In genomic region chr6:11526156-11526505, GRCh38 we compare ENCODE assay signal across 24 cellular contexts. TPM values are rescaled to one million over a fixed set of nuclear protein-coding genes. Genes with fewer than 3 reads are reported as not detected.
A peak's percentile ranks its signal among the peaks of the same experiment; 100 is the strongest.
DNase-seq lines count a peak whose midpoint lies in the region; ATAC-seq, FAIRE-seq and TF ChIP-seq lines count a peak whose summit lies in the region.
"Had no signal": no experiment of that assay in that cellular context is flagged by ENCODE, and none has a peak within 500 bp of the region (broad histone marks: within the 10 kb centered on the region; RNA-seq: fewer than 3 reads in every experiment).

No MANE protein-coding gene starts in this region.

- BruUV-seq in K562 (replicated peaks; lab: Mats Ljungman, UMichigan), result no TSS peak

- no peak for TF ChIP-seq RAD21 in K562 (CRISPR knock-in tag; conservative IDR thresholded peaks at IDR 0.05 in 1 of 2, IDR thresholded peaks at IDR 0.05 in 1 of 2)

- H3K36me3 Mint-ChIP-seq in CD14-positive monocyte, result no peaks in the 10 kb centered on the region
- no peaks in the 10 kb centered on the region for H3K36me3 Mint-ChIP-seq in CD4-positive, alpha-beta memory T cell
- H3K36me3 Mint-ChIP-seq in CD4-positive, alpha-beta T cell (ENCODE audit: low read depth), result no peaks in the 10 kb centered on the region
- H3K36me3 Mint-ChIP-seq: CD4-positive, CD25-positive, alpha-beta regulatory T cell; CD8-positive, alpha-beta memory T cell had no signal

- H3K36me3 ChIP-seq in K562 (ENCODE audit: control insufficient read depth, insufficient read depth, low read length), result no peaks in the 10 kb centered on the region
- no peaks in the 10 kb centered on the region for H3K36me3 ChIP-seq in smooth muscle cell (ENCODE audit: low read depth)
- no peaks in the 10 kb centered on the region for H3K36me3 ChIP-seq in CD4-positive, alpha-beta memory T cell (ENCODE audit: insufficient read depth, low read length)
- H3K36me3 ChIP-seq: BE2C, BLaER1 had no signal

- CTCF ChIA-PET in K562 (lab: Yijun Ruan, JAX; ENCODE audit: low intra/inter-chr PET ratio), result no interaction called here
- CTCF ChIA-PET in CD4-positive, alpha-beta memory T cell (lab: Charles Lee; ENCODE audit: partially characterized antibody), result no interaction called here
- CTCF ChIA-PET in CD4-positive, alpha-beta T cell (lab: Charles Lee), result no interaction called here

- no peak for FAIRE-seq in K562 (lab: Jason Lieb, UNC)
- FAIRE-seq: A204.1, GM12878, GM12892 had no signal

- TF ChIP-seq EP300 in K562 (IDR thresholded peaks at IDR 0.05; ENCODE audit: low read length), result no peak

- ATAC-seq in K562 (no peak), HG03354 (IDR thresholded peaks at IDR 0.05; ENCODE audit: poor library complexity, severe bottlenecking, unreplicated experiment) (no peak)
- no peak for ATAC-seq in CD4-positive, alpha-beta T cell (ENCODE audit: poor library complexity)

- DNase-seq in CD14-positive monocyte (ENCODE audit: low spot score) (no peak), K562 (ENCODE audit: extremely low read depth in 1 of 4, low spot score in 3 of 4) (no peak), smooth muscle cell (lab: John Stamatoyannopoulos, UW; ENCODE audit: unreplicated experiment) (no peak), NCI-H187 (lab: John Stamatoyannopoulos, UW) (no peak)
- no peak for DNase-seq in CD4-positive, alpha-beta memory T cell
- DNase-seq in CD4-positive, alpha-beta T cell, result no peak
- DNase-seq: 8988T; ACHN; BE2C; CD4-positive, CD25-positive, alpha-beta regulatory T cell; CD8-positive, alpha-beta memory T cell; COR-L47; DMS 273 treated with DMSO at 0.1 percent for 48 hours; DMS153; DMS53; DMS79; DND-41; GDM1 had no signal

- no peaks in the 10 kb centered on the region for H3K4me1 ChIP-seq in K562 (replicated peaks in 1 of 2; ENCODE audit: control insufficient read depth in 2 of 2, insufficient read depth in 2 of 2, low read length in 2 of 2)
- H3K4me1 ChIP-seq in smooth muscle cell (ENCODE audit: low read depth), result no peaks in the 10 kb centered on the region
- no peaks in the 10 kb centered on the region for H3K4me1 ChIP-seq in CD4-positive, alpha-beta memory T cell (ENCODE audit: insufficient read depth, low read length)
- H3K4me1 ChIP-seq: BE2C, BLaER1 had no signal

- in situ Hi-C loops in K562 (cut with MboI), result no loop called here

- TF ChIP-seq CTCF in CD14-positive monocyte (IDR thresholded peaks at IDR 0.05) (no peak), K562 (IDR thresholded peaks at IDR 0.05 in 2 of 3, conservative IDR thresholded peaks at IDR 0.05 in 1 of 3; ENCODE audit: insufficient read depth in 2 of 3, low read depth in 1 of 3, low read length in 3 of 3) (no peak), smooth muscle cell (IDR thresholded peaks at IDR 0.05; ENCODE audit: borderline replicate concordance, insufficient read depth, poor library complexity, severe bottlenecking) (no peak)
- TF ChIP-seq CTCF in CD4-positive, alpha-beta T cell (IDR thresholded peaks at IDR 0.05), result no peak

- POLR2A ChIA-PET in K562 (lab: Yijun Ruan, JAX), result no interaction called here
- POLR2A ChIA-PET in CD4-positive, alpha-beta memory T cell (lab: Charles Lee; ENCODE audit: partially characterized antibody), result no interaction called here
- POLR2A ChIA-PET in CD4-positive, alpha-beta T cell (lab: Charles Lee), result no interaction called here

- no peak overlapping the region for H2AFZ ChIP-seq in K562 (ENCODE audit: low read depth, low read length)
- no peak overlapping the region for H2AFZ ChIP-seq in smooth muscle cell (ENCODE audit: low read depth)

- no peak overlapping the region for H3K4me3 Mint-ChIP-seq in CD14-positive monocyte
- no peak overlapping the region for H3K4me3 Mint-ChIP-seq in CD4-positive, alpha-beta memory T cell
- H3K4me3 Mint-ChIP-seq in CD4-positive, alpha-beta T cell, result no peak overlapping the region
- H3K4me3 Mint-ChIP-seq: CD4-positive, CD25-positive, alpha-beta regulatory T cell; CD8-positive, alpha-beta memory T cell had no signal

- H3K4me3 ChIP-seq in K562 (no peak overlapping the region), smooth muscle cell (no peak overlapping the region)
- H3K4me3 ChIP-seq in CD4-positive, alpha-beta memory T cell (ENCODE audit: low read length in 2 of 2), result no peak overlapping the region
- H3K4me3 ChIP-seq: BLaER1, GM12878 had no signal

- peaks cover 44% of the 10 kb centered on the region for H3K4me1 Mint-ChIP-seq in CD14-positive monocyte
- no peaks in the 10 kb centered on the region for H3K4me1 Mint-ChIP-seq in CD4-positive, alpha-beta memory T cell
- no peaks in the 10 kb centered on the region for H3K4me1 Mint-ChIP-seq in CD4-positive, alpha-beta T cell (ENCODE audit: low read depth)
- H3K4me1 Mint-ChIP-seq: CD4-positive, CD25-positive, alpha-beta regulatory T cell had no signal

- intact Hi-C loops in CD14-positive monocyte (cut with micrococcal nuclease), result no loop called here
- intact Hi-C loops in K562 (cut with micrococcal nuclease), result no loop called here
- intact Hi-C loops in CD4-positive, alpha-beta memory T cell (cut with micrococcal nuclease), result no loop called here
- intact Hi-C loops in CD4-positive, alpha-beta T cell (cut with DNase I, micrococcal nuclease), result no loop called here

- 1% methylated on average over 3 of the region's 3 CpGs for WGBS in K562 (ENCODE audit: insufficient coverage, low coverage, missing lambda C conversion rate)
- WGBS in smooth muscle cell (ENCODE audit: low lambda C conversion rate), result 74% methylated on average over 3 of the region's 3 CpGs

- H3K27ac ChIP-seq in K562 (ENCODE audit: extremely low read depth, low read depth, low read length) (no peak overlapping the region), smooth muscle cell (ENCODE audit: low read depth) (peak overlapping the region; percentile 50)
- no peak overlapping the region for H3K27ac ChIP-seq in CD4-positive, alpha-beta memory T cell (ENCODE audit: low read depth, low read length)
- no peak overlapping the region for H3K27ac ChIP-seq in CD4-positive, alpha-beta T cell (ENCODE audit: low read depth, low read length)
- H3K27ac ChIP-seq: BLaER1, C4-2B had no signal

- peaks cover 0 to 2% (median 0%) of the 10 kb centered on the region in 7 donors for H3K9me3 Mint-ChIP-seq in CD14-positive monocyte
- peaks cover 0 to 1% (median 0%) of the 10 kb centered on the region in 8 donors for H3K9me3 Mint-ChIP-seq in CD4-positive, alpha-beta memory T cell
- H3K9me3 Mint-ChIP-seq in CD4-positive, alpha-beta T cell, result no peaks in the 10 kb centered on the region
- H3K9me3 Mint-ChIP-seq: CD4-positive, CD25-positive, alpha-beta regulatory T cell; CD8-positive, alpha-beta memory T cell had no signal

- H4K20me1 ChIP-seq in K562 (replicated peaks; ENCODE audit: control insufficient read depth, insufficient read depth, low read length), result no peaks in the 10 kb centered on the region
- no peaks in the 10 kb centered on the region for H4K20me1 ChIP-seq in smooth muscle cell (ENCODE audit: low read depth)
- H4K20me1 ChIP-seq: BLaER1 had no signal

- H3K27me3 ChIP-seq in K562 (ENCODE audit: control insufficient read depth in 2 of 2, insufficient read depth in 2 of 2, low read length in 2 of 2) (peaks cover 0 to 4% of the 10 kb centered on the region in 2 experiments; a peak in 2 of 5 replicates), smooth muscle cell (ENCODE audit: low read depth) (no peaks in the 10 kb centered on the region)
- no peaks in the 10 kb centered on the region for H3K27me3 ChIP-seq in CD4-positive, alpha-beta memory T cell (ENCODE audit: insufficient read depth, low read length)
- no peaks in the 10 kb centered on the region for H3K27me3 ChIP-seq in CD4-positive, alpha-beta T cell (ENCODE audit: control insufficient read depth, insufficient read depth, low read length)
- H3K27me3 ChIP-seq: BE2C, BLaER1 had no signal

- no peak overlapping the region for H3K9ac ChIP-seq in K562 (ENCODE audit: insufficient read depth in 1 of 2, low read depth in 2 of 2, low read length in 2 of 2)
- H3K9ac ChIP-seq in smooth muscle cell (ENCODE audit: low read depth), result no peak overlapping the region
- H3K9ac ChIP-seq: BLaER1 had no signal

- H3K4me2 ChIP-seq in K562 (ENCODE audit: insufficient read depth, low read length), result no peak overlapping the region
- H3K4me2 ChIP-seq in smooth muscle cell, result no peak overlapping the region
- H3K4me2 ChIP-seq: BLaER1 had no signal

- no peaks in the 10 kb centered on the region for H3K9me3 ChIP-seq in K562 (replicated peaks; ENCODE audit: control insufficient read depth, insufficient read depth, low read depth, low read length)
- H3K9me3 ChIP-seq in smooth muscle cell (replicated peaks; ENCODE audit: low read depth), result no peaks in the 10 kb centered on the region
- H3K9me3 ChIP-seq in CD4-positive, alpha-beta memory T cell (ENCODE audit: control insufficient read depth in 1 of 2, low read length in 2 of 2), result no peaks in the 10 kb centered on the region
- no peaks in the 10 kb centered on the region for H3K9me3 ChIP-seq in CD4-positive, alpha-beta T cell (ENCODE audit: control insufficient read depth, low read length)
- H3K9me3 ChIP-seq: BE2C, BLaER1 had no signal

- no peaks in the 10 kb centered on the region for H3K9me1 ChIP-seq in K562 (ENCODE audit: control insufficient read depth, insufficient read depth, low read length)

- TF ChIP-seq POLR2A in K562 (conservative IDR thresholded peaks at IDR 0.05), result no peak

- peak overlapping the region; percentile 78 to 95 (median 92) for H3K27ac Mint-ChIP-seq in CD14-positive monocyte
- no peak overlapping the region for H3K27ac Mint-ChIP-seq in CD4-positive, alpha-beta memory T cell
- H3K27ac Mint-ChIP-seq in CD4-positive, alpha-beta T cell, result no peak overlapping the region
- H3K27ac Mint-ChIP-seq: CD4-positive, CD25-positive, alpha-beta regulatory T cell had no signal

- H3K79me2 ChIP-seq in K562 (ENCODE audit: control insufficient read depth, insufficient read depth, low read length) (no peaks in the 10 kb centered on the region), smooth muscle cell (ENCODE audit: low read depth) (no peaks in the 10 kb centered on the region)

- H3K27me3 Mint-ChIP-seq in CD14-positive monocyte (ENCODE audit: low read depth in 3 of 3), result peaks cover 0 to 1% (median 0%) of the 10 kb centered on the region in 3 donors
- peaks cover 10 to 11% of the 10 kb centered on the region in 2 donors for H3K27me3 Mint-ChIP-seq in CD4-positive, alpha-beta memory T cell
- peaks cover 14% of the 10 kb centered on the region for H3K27me3 Mint-ChIP-seq in CD4-positive, alpha-beta T cell

- H3F3A ChIP-seq in smooth muscle cell (ENCODE audit: low read depth), result no peaks in the 10 kb centered on the region

RNA-seq across cellular contexts. Expression of gene TMEM170B, which starts 11.4 kb away (rescaled TPM):
- polyA plus RNA-seq in CD14-positive monocyte (10 to 100 TPM; 11.7 to 19.7 TPM), K562 (2011; rRNA removed) (0.07 and 0.11 TPM in 2 replicates), K562 (2014; fragmentation: Illumina TruSeq; extraction: Trizol) (0.04 and 0.06 TPM in 2 replicates), K562 (2014; fragmentation: Nextera tagmentation; extraction: Ambion mirVana) (under 1 TPM; 0.03 to 0.10 TPM), K562 (2014; rRNA removed) (0.03 and 0.07 TPM in 2 replicates), smooth muscle cell (0.40 and 0.50 TPM in 2 replicates)
- total RNA-seq in K562 (2011; cell fraction: chromatin; rRNA removed; ENCODE audit: low replicate concordance), result 0.09 and 0.16 TPM in 2 replicates
- total RNA-seq in K562 (2011; cell fraction: nucleolus; rRNA removed), result 0.13 TPM in 1 of 2 replicates, not detected in the other
- total RNA-seq in K562 (2011; cell fraction: nucleoplasm; rRNA removed), result 0.07 and 0.23 TPM in 2 replicates
- total RNA-seq in K562 (2014; rRNA removed) (0.05 and 0.08 TPM in 2 replicates), K562 (2014; rRNA removed; fragmentation: Illumina TruSeq; extraction: Trizol) (0.07 and 0.10 TPM in 2 replicates), K562 (2015; rRNA removed; fragmentation: Illumina TruSeq; extraction: Trizol) (0.08 and 0.11 TPM in 2 replicates), K562 (2021) (0.07 and 0.13 TPM in 2 replicates), smooth muscle cell (0.81 and 1.3 TPM in 2 replicates)
- polyA plus RNA-seq in K562 (2011; cell fraction: cytosol; rRNA removed), result 0.01 and 0.04 TPM in 2 replicates
- 0.04 TPM in 2 replicates for polyA plus RNA-seq in K562 (2011; cell fraction: nucleus; rRNA removed)
- polyA plus RNA-seq in K562 (2012), result 0.12 and 0.13 TPM in 2 replicates
- 0.30 and 0.49 TPM in 2 replicates for polyA minus RNA-seq in K562 (2011; rRNA and poly(A)+ RNA removed)
- polyA minus RNA-seq in K562 (2011; cell fraction: cytosol; rRNA and poly(A)+ RNA removed), result not detected in 2 replicates
- polyA minus RNA-seq in K562 (2011; cell fraction: nucleus; rRNA and poly(A)+ RNA removed), result 0.11 and 0.13 TPM in 2 replicates
- total RNA-seq in CD4-positive, alpha-beta memory T cell, result 1 to 10 TPM; 1.9 to 2.1 TPM
- polyA plus RNA-seq in CD4-positive, alpha-beta memory T cell, result under 1 TPM; 0.08 to 0.38 TPM
- total RNA-seq in CD4-positive, alpha-beta T cell, result 1 to 10 TPM; 1.9 to 2.1 TPM

Comparison
In these comparisons a context has a peak if more than half of its experiments do, and no peak if none do; other contexts are left out.
1. H3K27ac Mint-ChIP-seq: peak in CD14-positive monocyte (7 of 7); none in CD4-positive, alpha-beta memory T cell (0 of 7) and CD4-positive, alpha-beta T cell (single experiment).